ENCODE assay signal across 15 cellular contexts in the genomic region with DNA sequence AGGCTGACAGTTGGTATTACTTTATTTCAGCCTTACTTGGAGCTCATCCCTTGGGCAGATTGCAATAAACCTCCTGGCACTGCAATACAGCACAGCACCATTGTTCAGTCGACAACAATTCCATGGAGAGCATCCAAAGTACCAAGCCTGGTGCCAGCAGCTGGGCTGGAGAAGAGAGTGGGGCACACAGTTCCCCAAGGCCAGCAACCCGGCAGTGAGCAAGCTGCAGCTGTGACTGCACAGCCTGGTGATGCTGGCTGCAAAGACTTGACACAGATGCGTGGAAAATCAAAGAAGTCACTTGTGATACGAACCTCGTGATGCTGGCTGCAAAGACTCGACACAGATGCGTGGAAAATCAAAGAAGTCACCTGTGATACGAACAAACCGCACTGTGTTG.
DNase-seq lines count a peak whose midpoint lies in the region; ATAC-seq and TF ChIP-seq lines count a peak whose summit lies in the region.
"Had no signal": no experiment of that assay in that cellular context is flagged by ENCODE, and none has a peak within 500 bp of the region (broad histone marks: within the 10 kb centered on the region; RNA-seq: fewer than 3 reads in every experiment).

No MANE protein-coding gene starts in this region.

- H3K9me3 ChIP-seq in heart right ventricle (no peaks in the 10 kb centered on the region), PC-3 (ENCODE audit: low read length) (no peaks in the 10 kb centered on the region)
- H3K9me3 ChIP-seq: upper lobe of left lung had no signal

- TF ChIP-seq CTCF in heart right ventricle (IDR thresholded peaks at IDR 0.05) (no peak), PC-3 (conservative IDR thresholded peaks at IDR 0.05; ENCODE audit: low read depth, low read length) (no peak)

- H3K79me2 ChIP-seq in PC-3 (ENCODE audit: low read length) = no peaks in the 10 kb centered on the region

- H3K4me3 ChIP-seq in heart right ventricle = no peak overlapping the region
- no peak overlapping the region for H3K4me3 ChIP-seq in PC-3 (ENCODE audit: low read length)
- H3K4me3 ChIP-seq: upper lobe of left lung had no signal

- ATAC-seq in heart right ventricle (peak; percentile 62 to 97 (median 84)), HG03135 (IDR thresholded peaks at IDR 0.05; ENCODE audit: unreplicated experiment) (no peak), PC-3 (no peak), GM21717 (IDR thresholded peaks at IDR 0.05; ENCODE audit: unreplicated experiment) (no peak)
- ATAC-seq: stimulated activated naive CD8-positive, alpha-beta T cell treated with anti-CD3 and anti-CD28 coated beads, Interleukin-15, Interleukin-2, amounts not matched to agents 100 U/mL and 50 U/mL, for 24 hours had no signal

- peaks cover 0 to 16% (median 3%) of the 10 kb centered on the region in 9 donors for H3K4me1 ChIP-seq in heart right ventricle
- no peaks in the 10 kb centered on the region for H3K4me1 ChIP-seq in PC-3 (ENCODE audit: insufficient read depth, low read length)
- H3K4me1 ChIP-seq: upper lobe of left lung had no signal

- no peaks in the 10 kb centered on the region for H3F3A ChIP-seq in PC-3 (ENCODE audit: low read length, unreplicated experiment)

- no peak overlapping the region for H3K4me2 ChIP-seq in PC-3 (ENCODE audit: low read length)

- no TSS peak for BruUV-seq in PC-3 (replicated peaks; lab: Mats Ljungman, UMichigan)

- H3K27me3 ChIP-seq in heart right ventricle (no peaks in the 10 kb centered on the region), PC-3 (ENCODE audit: low read length) (no peaks in the 10 kb centered on the region)
- H3K27me3 ChIP-seq: upper lobe of left lung had no signal

- H3K36me3 ChIP-seq in heart right ventricle (no peaks in the 10 kb centered on the region), PC-3 (ENCODE audit: low read depth, low read length) (no peaks in the 10 kb centered on the region)
- H3K36me3 ChIP-seq: upper lobe of left lung had no signal

- POLR2A ChIA-PET in PC-3 (lab: Charles Lee; ENCODE audit: unreplicated experiment) = no interaction called here

- peak; percentile 34 to 51 for DNase-seq in heart right ventricle
- DNase-seq in cardiac septum (ENCODE audit: low spot score) = no peak
- peak; percentile 29 for DNase-seq in ecto neural progenitor cell (ENCODE audit: low spot score)
- peak; percentile 82 for DNase-seq in middle frontal gyrus (ENCODE audit: extremely low spot score, low spot score)
- DNase-seq in NCI-H1417 (lab: John Stamatoyannopoulos, UW) = no peak
- DNase-seq in PC-3 = no peak
- DNase-seq: activated naive CD4-positive, alpha-beta T cell treated with Interleukin-2 at 50 U/mL for 16 hours; CD4-positive, alpha-beta memory T cell; mesendoderm; NCI-H1694 treated with DMSO at 0.1 percent for 48 hours; NCI-H226; stimulated activated naive CD8-positive, alpha-beta T cell treated with anti-CD3 and anti-CD28 coated beads, Interleukin-15, Interleukin-2, amounts not matched to agents 100 U/mL and 50 U/mL, for 24 hours; upper lobe of left lung had no signal

- intact Hi-C loops in heart right ventricle (cut with DNase I) = no loop called here
- intact Hi-C loops in cardiac septum (cut with DNase I) = no loop called here
- intact Hi-C loops in PC-3 (cut with micrococcal nuclease) = no loop called here

- H3K9ac ChIP-seq in PC-3 (ENCODE audit: low read length) = no peak overlapping the region

- WGBS in heart right ventricle, 2 donors = 65 to 74% methylated on average over 9 of the region's 9 CpGs

- CTCF ChIA-PET in PC-3 (lab: Charles Lee) = no interaction called here

- no peak overlapping the region for H2AFZ ChIP-seq in PC-3 (ENCODE audit: low read length)

- no peaks in the 10 kb centered on the region for H3K9me2 ChIP-seq in PC-3 (replicated peaks; ENCODE audit: low read length)

- H3K27ac ChIP-seq in heart right ventricle (peak overlapping the region in 5 of 10 donors; percentile 5 to 53 (median 15)), PC-3 (ENCODE audit: low read length) (no peak overlapping the region)
- H3K27ac ChIP-seq: upper lobe of left lung had no signal

- no peaks in the 10 kb centered on the region for H4K20me1 ChIP-seq in PC-3 (ENCODE audit: low read length)

Comparison
In these comparisons a context has a peak if more than half of its experiments do, and no peak if none do; other contexts are left out.
1. DNase-seq: peak in heart right ventricle (2 of 2), ecto neural progenitor cell (single experiment) and middle frontal gyrus (single experiment); none in cardiac septum (single experiment), NCI-H1417 (0 of 3) and PC-3 (single experiment).
2. ATAC-seq: peak in heart right ventricle (8 of 8); none in HG03135 (single experiment), PC-3 (single experiment) and GM21717 (single experiment).